ENCODE assay signal across 14 cellular contexts in genomic region chr12:52042706-52043385, GRCh38. TPM values are rescaled to one million over a fixed set of nuclear protein-coding genes. Genes with fewer than 3 reads are reported as not detected.
DNase-seq lines count a peak whose midpoint lies in the region; ATAC-seq lines count a peak whose summit lies in the region.
"Had no signal": no experiment of that assay in that cellular context is flagged by ENCODE, and none has a peak within 500 bp of the region (broad histone marks: within the 10 kb centered on the region; RNA-seq: fewer than 3 reads in every experiment).

No MANE protein-coding gene starts in this region.

- H3K4me1 ChIP-seq in rectal smooth muscle tissue (ENCODE audit: control insufficient read depth, insufficient read depth, low read length) = peaks cover 30% of the 10 kb centered on the region

- no peaks in the 10 kb centered on the region for H3K27me3 ChIP-seq in rectal smooth muscle tissue (ENCODE audit: control insufficient read depth, insufficient read depth, low read length)

- ATAC-seq in GM18909 (IDR thresholded peaks at IDR 0.05; ENCODE audit: poor library complexity, unreplicated experiment) = no peak
- ATAC-seq: HCT116 had no signal

- no peaks in the 10 kb centered on the region for H3K36me3 ChIP-seq in rectal smooth muscle tissue (ENCODE audit: control insufficient read depth, insufficient read depth, low read length)

- no peak overlapping the region for H3K9ac ChIP-seq in rectal smooth muscle tissue (ENCODE audit: low read length)
- H3K9ac ChIP-seq: KMS-11 had no signal

- peak overlapping the region; percentile 82 for H3K27ac ChIP-seq in caudate nucleus (ENCODE audit: low read depth, low read length)
- peak overlapping the region; percentile 72 for H3K27ac ChIP-seq in rectal smooth muscle tissue (ENCODE audit: low read depth, low read length)
- H3K27ac ChIP-seq: KMS-11, SK-N-MC had no signal

- peak; percentile 83 for DNase-seq in DMS53 (lab: John Stamatoyannopoulos, UW)
- DNase-seq in NCI-H2081 treated with DMSO at 0.1 percent for 48 hours (lab: John Stamatoyannopoulos, UW) = peak; percentile 48
- DNase-seq in caudate nucleus (lab: John Stamatoyannopoulos, UW) = no peak
- no peak for DNase-seq in dermis blood vessel endothelial cell
- DNase-seq in DMS 273 treated with DMSO at 0.1 percent for 48 hours (lab: John Stamatoyannopoulos, UW) = no peak
- DNase-seq in activated gamma-delta T cell treated with Interleukin-2 at 50 U/mL for 16 hours = no peak
- DNase-seq: activated naive CD4-positive, alpha-beta T cell treated with anti-CD3 and anti-CD28 coated beads for 36 hours; CD4-positive, alpha-beta T cell; NCI-H345 had no signal

- H3K4me3 ChIP-seq in rectal smooth muscle tissue (ENCODE audit: low read length) = no peak overlapping the region
- H3K4me3 ChIP-seq: SK-N-MC had no signal

RNA-seq across cellular contexts. Expression of gene NR4A1, which starts 8.4 kb away (rescaled TPM):
- total RNA-seq in dermis blood vessel endothelial cell = 0.70 and 3.1 TPM in 2 replicates

RNA-seq across cellular contexts. Expression of gene ATG101, which starts 26.9 kb away (rescaled TPM):
- 55.1 and 79.6 TPM in 2 replicates for total RNA-seq in dermis blood vessel endothelial cell

RNA-seq across cellular contexts. Expression of gene TAMALIN, which starts 36.1 kb away (rescaled TPM):
- total RNA-seq in dermis blood vessel endothelial cell = 35.0 and 49.2 TPM in 2 replicates

RNA-seq across cellular contexts. Expression of gene SMIM41, which starts 36.7 kb away (rescaled TPM):
- total RNA-seq in dermis blood vessel endothelial cell = not detected in 2 replicates
- total RNA-seq: activated naive CD4-positive, alpha-beta T cell treated with anti-CD3 and anti-CD28 coated beads for 36 hours; CD4-positive, alpha-beta T cell had no signal

Comparison
In these comparisons a context has a peak if more than half of its experiments do, and no peak if none do; other contexts are left out.
1. DNase-seq: peak in DMS53 (single experiment) and NCI-H2081 treated with DMSO at 0.1 percent for 48 hours (single experiment); none in caudate nucleus (0 of 61), dermis blood vessel endothelial cell (single experiment), DMS 273 treated with DMSO at 0.1 percent for 48 hours (single experiment) and activated gamma-delta T cell treated with Interleukin-2 at 50 U/mL for 16 hours (single experiment).